Comparison of ENCODE assay signal across 23 cellular contexts in the genomic region with DNA sequence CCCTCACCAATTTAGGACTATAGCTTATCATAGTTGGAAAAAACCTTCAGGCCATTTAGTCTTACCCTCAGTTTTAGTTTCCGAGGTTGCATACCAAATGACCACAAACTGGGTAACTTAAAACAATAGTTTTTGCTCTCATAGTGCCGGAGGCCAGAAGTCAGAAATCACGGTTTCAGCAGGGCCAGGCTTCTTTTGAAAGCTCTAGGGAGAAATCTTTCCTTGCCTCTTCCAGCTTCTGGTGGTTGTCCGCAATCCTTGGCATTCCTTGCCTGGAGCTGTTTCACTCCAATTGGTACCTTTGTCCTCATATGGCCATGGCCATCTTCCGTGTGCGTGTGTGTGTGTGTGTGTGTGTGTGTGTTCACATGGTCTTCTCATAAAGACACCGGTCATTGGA. TPM values are rescaled to one million over a fixed set of nuclear protein-coding genes. Genes with fewer than 3 reads are reported as not detected.
A peak's percentile ranks its signal among the peaks of the same experiment; 100 is the strongest.
DNase-seq lines count a peak whose midpoint lies in the region; ATAC-seq lines count a peak whose summit lies in the region.
"Had no signal": no experiment of that assay in that cellular context is flagged by ENCODE, and none has a peak within 500 bp of the region (broad histone marks: within the 10 kb centered on the region; RNA-seq: fewer than 3 reads in every experiment).

No MANE protein-coding gene starts in this region.

- H3K9me3 ChIP-seq in adipocyte (ENCODE audit: control insufficient read depth, low read length): peaks cover 22% of the 10 kb centered on the region
- H3K9me3 ChIP-seq: Peyer's patch had no signal

- peaks cover 27% of the 10 kb centered on the region for H3K4me1 ChIP-seq in adipocyte (ENCODE audit: control insufficient read depth, insufficient read depth, low read length)
- H3K4me1 ChIP-seq: Peyer's patch had no signal

- peaks cover 44% of the 10 kb centered on the region for H3K27me3 ChIP-seq in adipocyte (replicated peaks; ENCODE audit: control insufficient read depth, insufficient read depth, low read length)
- H3K27me3 ChIP-seq: Peyer's patch had no signal

- ATAC-seq in HG02840 (IDR thresholded peaks at IDR 0.05; ENCODE audit: low FRiP score, unreplicated experiment): no peak
- ATAC-seq: Right ventricle myocardium inferior had no signal

- H3K36me3 Mint-ChIP-seq in activated CD4-positive, alpha-beta T cell treated with anti-CD3 and anti-CD28 coated beads, Interleukin-2, amount 10 ng/mL, durations not matched to agents 7 days and 5 days (ENCODE audit: low read depth): no peaks in the 10 kb centered on the region
- H3K36me3 Mint-ChIP-seq: CD14-positive monocyte had no signal

- H3K27me3 Mint-ChIP-seq in activated CD4-positive, alpha-beta T cell treated with anti-CD3 and anti-CD28 coated beads, Interleukin-2, amount 10 ng/mL, durations not matched to agents 7 days and 5 days: peaks cover 33% of the 10 kb centered on the region

- no peaks in the 10 kb centered on the region for H3K9me3 Mint-ChIP-seq in activated CD4-positive, alpha-beta T cell treated with anti-CD3 and anti-CD28 coated beads, Interleukin-2, amount 10 ng/mL, durations not matched to agents 7 days and 5 days

- no peak overlapping the region for H3K9ac ChIP-seq in adipocyte (ENCODE audit: low read length)

- no peak overlapping the region for H3K4me3 ChIP-seq in adipocyte (ENCODE audit: low read length)
- H3K4me3 ChIP-seq: GM23338, Peyer's patch, SK-N-MC had no signal

- H3K4me1 Mint-ChIP-seq in activated CD4-positive, alpha-beta T cell treated with anti-CD3 and anti-CD28 coated beads, Interleukin-2, amount 10 ng/mL, durations not matched to agents 7 days and 5 days: no peaks in the 10 kb centered on the region
- H3K4me1 Mint-ChIP-seq: CD14-positive monocyte had no signal

- peak; percentile 75 for DNase-seq in EH (ENCODE audit: low read depth)
- DNase-seq in M059J (ENCODE audit: low read depth): peak; percentile 99
- DNase-seq in adipocyte (ENCODE audit: low read depth): peak; percentile 59
- peak; percentile 76 for DNase-seq in foreskin melanocyte
- DNase-seq in stimulated activated CD4-positive, alpha-beta T cell treated with anti-CD3 and anti-CD28 coated beads, Interleukin-12 subunit alpha, Interleukin-12 subunit beta, amount 100 ng/mL, for 4 hours: no peak
- no peak for DNase-seq in HCEC 1CT
- DNase-seq in activated CD4-positive, alpha-beta T cell treated with anti-CD3 and anti-CD28 coated beads, Interleukin-2, amount 10 ng/mL, durations not matched to agents 7 days and 5 days: no peak
- DNase-seq: 8988T, DMS79, GDM1, KG1, NCI-H1048, NCI-H1436 treated with DMSO at 0.1 percent for 48 hours, NCI-H2029 treated with DMSO at 0.1 percent for 48 hours, NCI-H2171 treated with DMSO at 0.1 percent for 48 hours, NCI-H446, NCI-H69, Peyer's patch had no signal

- no peaks in the 10 kb centered on the region for H3K36me3 ChIP-seq in adipocyte (ENCODE audit: control insufficient read depth, insufficient read depth, low read length, severe bottlenecking)
- H3K36me3 ChIP-seq: Peyer's patch had no signal

- CTCF ChIA-PET in activated CD4-positive, alpha-beta T cell treated with anti-CD3 and anti-CD28 coated beads, Interleukin-2, amount 10 ng/mL, durations not matched to agents 7 days and 5 days (lab: Charles Lee): no interaction called here

- H3K4me3 Mint-ChIP-seq in activated CD4-positive, alpha-beta T cell treated with anti-CD3 and anti-CD28 coated beads, Interleukin-2, amount 10 ng/mL, durations not matched to agents 7 days and 5 days: no peak overlapping the region
- H3K4me3 Mint-ChIP-seq: CD14-positive monocyte, GM23338 had no signal

- POLR2A ChIA-PET in activated CD4-positive, alpha-beta T cell treated with anti-CD3 and anti-CD28 coated beads, Interleukin-2, amount 10 ng/mL, durations not matched to agents 7 days and 5 days (lab: Charles Lee): no interaction called here

- no peak overlapping the region for H3K27ac Mint-ChIP-seq in activated CD4-positive, alpha-beta T cell treated with anti-CD3 and anti-CD28 coated beads, Interleukin-2, amount 10 ng/mL, durations not matched to agents 7 days and 5 days
- H3K27ac Mint-ChIP-seq: CD14-positive monocyte, GM23338 had no signal

RNA-seq across cellular contexts. Expression of a gene that starts 12.4 kb away (rescaled TPM):
- total RNA-seq in M059J (2014; rRNA removed; shearing (Covaris generic)): 2.0 and 2.8 TPM in 2 replicates
- 1 to 10 TPM; 1.1 to 1.2 TPM for total RNA-seq in activated CD4-positive, alpha-beta T cell treated with anti-CD3 and anti-CD28 coated beads, Interleukin-2, amount 10 ng/mL, durations not matched to agents 7 days and 5 days

Comparison
In these comparisons a context has a peak if more than half of its experiments do, and no peak if none do; other contexts are left out.
1. DNase-seq: peak in EH (single experiment), M059J (single experiment), adipocyte (single experiment) and foreskin melanocyte (single experiment); none in stimulated activated CD4-positive, alpha-beta T cell treated with anti-CD3 and anti-CD28 coated beads, Interleukin-12 subunit alpha, Interleukin-12 subunit beta, amount 100 ng/mL, for 4 hours (single experiment), HCEC 1CT (single experiment) and activated CD4-positive, alpha-beta T cell treated with anti-CD3 and anti-CD28 coated beads, Interleukin-2, amount 10 ng/mL, durations not matched to agents 7 days and 5 days (single experiment).